18 cellular contexts compared by ENCODE assay signal in genomic region chr13:99005609-99006008, GRCh38. TPM values are rescaled to one million over a fixed set of nuclear protein-coding genes. Genes with fewer than 3 reads are reported as not detected.
DNase-seq lines count a peak whose midpoint lies in the region; ATAC-seq and TF ChIP-seq lines count a peak whose summit lies in the region.
"Had no signal": no experiment of that assay in that cellular context is flagged by ENCODE, and none has a peak within 500 bp of the region (broad histone marks: within the 10 kb centered on the region; RNA-seq: fewer than 3 reads in every experiment).

No MANE protein-coding gene starts in this region.

- no peak for TF ChIP-seq POLR2A in testis (IDR thresholded peaks at IDR 0.05)

- H3K36me3 ChIP-seq in left ventricle myocardium inferior: no peaks in the 10 kb centered on the region
- H3K36me3 ChIP-seq in OCI-LY7 (ENCODE audit: insufficient read depth, low read length): no peaks in the 10 kb centered on the region
- no peaks in the 10 kb centered on the region for H3K36me3 ChIP-seq in testis (ENCODE audit: low read depth, missing control alignments)
- H3K36me3 ChIP-seq: MG63 had no signal

- H3K4me2 ChIP-seq in OCI-LY7 (ENCODE audit: low read length): peak overlapping the region; percentile 58
- H3K4me2 ChIP-seq: GM23338 had no signal

- H3K27ac Mint-ChIP-seq in endothelial cell (ENCODE audit: unreplicated experiment): peak overlapping the region; percentile 94
- H3K27ac Mint-ChIP-seq: GM23338 had no signal

- H3K4me1 Mint-ChIP-seq in endothelial cell (ENCODE audit: unreplicated experiment): peaks cover 74% of the 10 kb centered on the region

- H4K20me1 ChIP-seq in OCI-LY7 (ENCODE audit: insufficient read depth, low read length): no peaks in the 10 kb centered on the region

- POLR2A ChIA-PET in OCI-LY7 (lab: Charles Lee): interaction anchor here (0.7 kb wide), 2 partner anchors 293 to 722 kb away, joined by 4 read pairs; no protein-coding TSS in a partner anchor

- no peak overlapping the region for H2AFZ ChIP-seq in OCI-LY7 (ENCODE audit: low read length)
- H2AFZ ChIP-seq: GM23338 had no signal

- peaks cover 87% of the 10 kb centered on the region for H3K4me1 ChIP-seq in left ventricle myocardium inferior
- H3K4me1 ChIP-seq in OCI-LY7 (ENCODE audit: insufficient read depth, low read length, poor library complexity, severe bottlenecking): peaks cover 20% of the 10 kb centered on the region
- no peaks in the 10 kb centered on the region for H3K4me1 ChIP-seq in testis

- no peak overlapping the region for H3K4me3 ChIP-seq in left ventricle myocardium inferior
- H3K4me3 ChIP-seq in OCI-LY7 (ENCODE audit: low read depth, low read length, poor library complexity, severe bottlenecking): no peak overlapping the region
- H3K4me3 ChIP-seq in testis: no peak overlapping the region
- H3K4me3 ChIP-seq: GM23338, MG63 had no signal

- no peak for TF ChIP-seq CTCF in left ventricle myocardium inferior (IDR thresholded peaks at IDR 0.05; ENCODE audit: borderline replicate concordance)
- no peak for TF ChIP-seq CTCF in OCI-LY7 (conservative IDR thresholded peaks at IDR 0.05; ENCODE audit: low read length)
- TF ChIP-seq CTCF in endothelial cell (IDR thresholded peaks at IDR 0.05; ENCODE audit: unreplicated experiment): no peak
- TF ChIP-seq CTCF in testis (IDR thresholded peaks at IDR 0.05): no peak

- H3K27ac ChIP-seq in left ventricle myocardium inferior (replicated peaks) (peak overlapping the region; percentile 67), OCI-LY7 (ENCODE audit: low read depth, low read length, poor library complexity, severe bottlenecking) (peak overlapping the region; percentile 28), testis (no peak overlapping the region)

- H3K9me3 Mint-ChIP-seq in endothelial cell (ENCODE audit: unreplicated experiment): peaks cover 5% of the 10 kb centered on the region
- H3K9me3 Mint-ChIP-seq: GM23338 had no signal

- no peaks in the 10 kb centered on the region for H3K79me2 ChIP-seq in OCI-LY7 (ENCODE audit: insufficient read depth, low read depth, low read length)

- CTCF ChIA-PET in OCI-LY7 (lab: Charles Lee; ENCODE audit: unreplicated experiment): no interaction called here

- peaks cover 5% of the 10 kb centered on the region for H3K27me3 Mint-ChIP-seq in endothelial cell (ENCODE audit: unreplicated experiment)

- peaks cover 20% of the 10 kb centered on the region for H3K36me3 Mint-ChIP-seq in endothelial cell (ENCODE audit: low read depth, unreplicated experiment)

- DNase-seq in left ventricle myocardium inferior: no peak
- DNase-seq in left ventricle myocardium superior: no peak
- no peak for DNase-seq in OCI-LY7 (ENCODE audit: low spot score)
- no peak for DNase-seq in endothelial cell (ENCODE audit: low spot score)
- DNase-seq in COR-L47 (lab: John Stamatoyannopoulos, UW): no peak
- DNase-seq in GF-D8 (lab: John Stamatoyannopoulos, UW): no peak
- DNase-seq in testis: no peak
- DNase-seq: MG63, NCI-H1092 treated with DMSO at 0.1 percent for 48 hours, NCI-H1694, NCI-H2107, NCI-H345, NCI-H526 treated with DMSO at 0.1 percent for 48 hours, RPMI8226, SIG-M5, SW 1271 had no signal

- H3K4me3 Mint-ChIP-seq in endothelial cell (ENCODE audit: unreplicated experiment): no peak overlapping the region
- H3K4me3 Mint-ChIP-seq: GM23338 had no signal

- H3K9me3 ChIP-seq in left ventricle myocardium inferior (replicated peaks) (no peaks in the 10 kb centered on the region), OCI-LY7 (ENCODE audit: low read length) (no peaks in the 10 kb centered on the region), testis (no peaks in the 10 kb centered on the region)
- H3K9me3 ChIP-seq: MG63 had no signal

- H3K27me3 ChIP-seq in left ventricle myocardium inferior (ENCODE audit: low read depth) (no peaks in the 10 kb centered on the region), testis (no peaks in the 10 kb centered on the region)
- H3K27me3 ChIP-seq: MG63 had no signal

- H3K9me2 ChIP-seq in OCI-LY7 (ENCODE audit: insufficient read depth, low read length): no peaks in the 10 kb centered on the region

- intact Hi-C loops in left ventricle myocardium inferior (cut with micrococcal nuclease) (no loop called here), left ventricle myocardium superior (cut with micrococcal nuclease) (no loop called here), OCI-LY7 (cut with micrococcal nuclease; ENCODE audit: unreplicated experiment) (no loop called here), testis (cut with DNase I; ENCODE audit: low total_unique reads) (no loop called here)

- ATAC-seq in left ventricle myocardium superior (no peak), GM19328 (IDR thresholded peaks at IDR 0.05; ENCODE audit: unreplicated experiment) (no peak)
- ATAC-seq: GM23338 had no signal

- BruUV-seq in OCI-LY7 (replicated peaks; lab: Mats Ljungman, UMichigan): no TSS peak

RNA-seq across cellular contexts. Expression of gene DOCK9, which starts 27.7 kb away (rescaled TPM):
- total RNA-seq in left ventricle myocardium inferior (36.8 TPM), left ventricle myocardium superior (39.6 TPM), OCI-LY7 (2022) (28.0 and 35.9 TPM in 2 replicates), endothelial cell (ENCODE audit: unreplicated experiment) (339 TPM), testis (10 to 100 TPM; 63.4 to 74.9 TPM)
- total RNA-seq in OCI-LY7 (2014; rRNA removed; shearing (Covaris generic)): 19.3 and 24.0 TPM in 2 replicates
- 48.0 TPM for polyA plus RNA-seq in testis (ENCODE audit: insufficient read depth, low read depth, low replicate concordance)

Comparison
In these comparisons a context has a peak if more than half of its experiments do, and no peak if none do; other contexts are left out.
1. H3K27ac ChIP-seq: peak in left ventricle myocardium inferior (single experiment) and OCI-LY7 (single experiment); none in testis (0 of 2).